In genomic region chr9:121499177-121499426, GRCh38 we compare ENCODE assay signal across 9 cellular contexts. TPM values are rescaled to one million over a fixed set of nuclear protein-coding genes. Genes with fewer than 3 reads are reported as not detected.
DNase-seq lines count a peak whose midpoint lies in the region; ATAC-seq and TF ChIP-seq lines count a peak whose summit lies in the region.
"Had no signal": no experiment of that assay in that cellular context is flagged by ENCODE, and none has a peak within 500 bp of the region (broad histone marks: within the 10 kb centered on the region; RNA-seq: fewer than 3 reads in every experiment).

No MANE protein-coding gene starts in this region.

- peaks cover 7% of the 10 kb centered on the region for H3K9me3 ChIP-seq in HUES6 (ENCODE audit: control insufficient read depth, insufficient read depth, low read depth, low read length)
- H3K9me3 ChIP-seq in adrenal gland (replicated peaks in 1 of 3): no peaks in the 10 kb centered on the region

- no peak for TF ChIP-seq POLR2A in adrenal gland (IDR thresholded peaks at IDR 0.05)

- no peak for TF ChIP-seq CTCF in adrenal gland (IDR thresholded peaks at IDR 0.05)

- H3K4me3 ChIP-seq in HUES6 (ENCODE audit: low read depth, low read length) (peak overlapping the region; percentile 66), adrenal gland (peak overlapping the region in 3 of 4 donors; percentile 32 to 56 (median 53))

- H3K36me3 ChIP-seq in HUES6 (ENCODE audit: control insufficient read depth, insufficient read depth, low read length): no peaks in the 10 kb centered on the region
- H3K36me3 ChIP-seq in adrenal gland (replicated peaks in 1 of 2): no peaks in the 10 kb centered on the region

- peak; percentile 18 for ATAC-seq in stimulated activated naive CD8-positive, alpha-beta T cell treated with anti-CD3 and anti-CD28 coated beads, Interleukin-15, amount 100 ng/mL, for 72 hours

- peaks cover 31% of the 10 kb centered on the region for H3K4me1 Mint-ChIP-seq in stimulated activated naive CD8-positive, alpha-beta T cell treated with anti-CD3 and anti-CD28 coated beads, Interleukin-15, amount 100 ng/mL, for 72 hours

- peaks cover 10 to 11% of the 10 kb centered on the region in 2 donors for H3K9me3 Mint-ChIP-seq in stimulated activated naive CD8-positive, alpha-beta T cell treated with anti-CD3 and anti-CD28 coated beads, Interleukin-15, amount 100 ng/mL, for 72 hours

- peaks cover 16% of the 10 kb centered on the region for H3K4me1 ChIP-seq in HUES6 (ENCODE audit: control insufficient read depth, insufficient read depth, low read length)
- peaks cover 19 to 25% of the 10 kb centered on the region in 2 donors for H3K4me1 ChIP-seq in adrenal gland (replicated peaks in 1 of 2)

- peak overlapping the region in 1 of 2 donors; percentile 54 for H3K27ac Mint-ChIP-seq in stimulated activated naive CD8-positive, alpha-beta T cell treated with anti-CD3 and anti-CD28 coated beads, Interleukin-15, amount 100 ng/mL, for 72 hours

- H3K27me3 ChIP-seq in HUES6 (ENCODE audit: control insufficient read depth, insufficient read depth, low read length) (peaks cover 64% of the 10 kb centered on the region), adrenal gland (no peaks in the 10 kb centered on the region), layer of hippocampus (ENCODE audit: control insufficient read depth, insufficient read depth, low read length) (no peaks in the 10 kb centered on the region)

- peaks cover 84% of the 10 kb centered on the region for H3K27me3 Mint-ChIP-seq in stimulated activated naive CD8-positive, alpha-beta T cell treated with anti-CD3 and anti-CD28 coated beads, Interleukin-15, amount 100 ng/mL, for 72 hours

- H3K27ac ChIP-seq in HUES6 (ENCODE audit: low read depth, low read length) (no peak overlapping the region), adrenal gland (peak overlapping the region in 4 of 5 donors; percentile 1 to 78 (median 72)), layer of hippocampus (ENCODE audit: low read depth, low read length) (peak overlapping the region; percentile 78)

- DNase-seq in adrenal gland: no peak
- no peak for DNase-seq in stimulated activated naive CD8-positive, alpha-beta T cell treated with anti-CD3 and anti-CD28 coated beads, Interleukin-15, amount 100 ng/mL, for 72 hours
- DNase-seq in activated CD8-positive, alpha-beta memory T cell treated with anti-CD3 and anti-CD28 coated beads for 24 hours: no peak
- no peak for DNase-seq in DMS 273 (lab: John Stamatoyannopoulos, UW; ENCODE audit: unreplicated experiment)
- no peak for DNase-seq in effector CD4-positive, alpha-beta T cell
- no peak for DNase-seq in stimulated activated naive CD4-positive, alpha-beta T cell (lab: John Stamatoyannopoulos, UW)

- H3K9ac ChIP-seq in HUES6 (ENCODE audit: low read length): no peak overlapping the region

- intact Hi-C loops in adrenal gland (cut with DNase I): loop anchor here in 1 of 2 donors (5.0 kb wide), 1 partner anchor 37 kb away; no protein-coding TSS in a partner anchor

- peak overlapping the region; percentile 83 to 85 for H3K4me3 Mint-ChIP-seq in stimulated activated naive CD8-positive, alpha-beta T cell treated with anti-CD3 and anti-CD28 coated beads, Interleukin-15, amount 100 ng/mL, for 72 hours

- 2 to 3% (median 3%) methylated on average over 8 of the region's 8 CpGs for WGBS in adrenal gland, 4 donors

RNA-seq across cellular contexts. Expression of gene GGTA1, which starts 0.5 kb away (rescaled TPM):
- 10 to 100 TPM in 4 of 8 donors, 1 to 10 TPM in 4; 1.5 to 34.1 (median 10.9) TPM for total RNA-seq in adrenal gland
- 1 to 10 TPM; 5.3 to 6.2 (median 6.1) TPM for polyA plus RNA-seq in adrenal gland
- total RNA-seq: RPMI7951 had no signal
